Comparison of ENCODE assay signal across 1 cellular context in the genomic region with DNA sequence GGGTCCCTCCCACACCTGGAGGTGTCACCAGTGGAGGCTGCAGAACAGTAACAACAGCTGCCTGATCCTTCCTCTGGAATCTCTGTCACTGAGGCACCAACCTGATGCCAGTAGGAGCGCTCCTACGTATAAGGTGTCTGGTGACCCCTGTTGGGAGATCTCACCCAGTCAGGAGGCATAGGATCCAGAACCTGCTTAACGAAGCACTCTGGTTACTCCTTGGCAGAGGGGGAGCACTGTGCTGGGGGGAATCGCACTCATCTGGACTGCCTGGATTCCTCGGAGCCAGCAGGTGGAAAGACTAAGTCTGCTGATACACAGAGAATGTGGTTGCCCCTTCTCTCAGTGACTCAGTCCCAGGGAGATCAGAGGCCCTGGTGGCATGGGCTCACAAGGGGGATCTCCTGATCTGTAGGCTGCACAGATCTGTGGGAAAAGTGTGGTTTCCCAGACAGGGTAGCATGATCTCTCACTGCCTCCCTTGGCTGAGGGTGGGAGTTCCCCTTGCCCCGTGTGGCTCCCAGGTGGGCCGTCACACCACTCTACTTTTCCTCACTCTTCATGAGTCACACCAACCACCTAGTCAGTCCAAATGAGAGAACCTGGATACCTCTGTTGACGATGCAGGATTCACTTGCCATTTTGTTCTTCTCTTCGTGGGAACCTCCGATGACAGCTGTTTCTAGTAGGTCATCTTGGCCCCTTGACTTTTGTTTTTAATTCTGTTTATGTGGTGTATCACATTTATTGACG.
A peak's percentile ranks its signal among the peaks of the same experiment; 100 is the strongest.
TF ChIP-seq lines count a peak whose summit lies in the region.

No MANE protein-coding gene starts in this region.

TF ChIP-seq in GM12878, 131 proteins besides CTCF, POLR2A, EP300 and RAD21 (continued from another document and continues in another):
- TF ChIP-seq, protein P1, sequence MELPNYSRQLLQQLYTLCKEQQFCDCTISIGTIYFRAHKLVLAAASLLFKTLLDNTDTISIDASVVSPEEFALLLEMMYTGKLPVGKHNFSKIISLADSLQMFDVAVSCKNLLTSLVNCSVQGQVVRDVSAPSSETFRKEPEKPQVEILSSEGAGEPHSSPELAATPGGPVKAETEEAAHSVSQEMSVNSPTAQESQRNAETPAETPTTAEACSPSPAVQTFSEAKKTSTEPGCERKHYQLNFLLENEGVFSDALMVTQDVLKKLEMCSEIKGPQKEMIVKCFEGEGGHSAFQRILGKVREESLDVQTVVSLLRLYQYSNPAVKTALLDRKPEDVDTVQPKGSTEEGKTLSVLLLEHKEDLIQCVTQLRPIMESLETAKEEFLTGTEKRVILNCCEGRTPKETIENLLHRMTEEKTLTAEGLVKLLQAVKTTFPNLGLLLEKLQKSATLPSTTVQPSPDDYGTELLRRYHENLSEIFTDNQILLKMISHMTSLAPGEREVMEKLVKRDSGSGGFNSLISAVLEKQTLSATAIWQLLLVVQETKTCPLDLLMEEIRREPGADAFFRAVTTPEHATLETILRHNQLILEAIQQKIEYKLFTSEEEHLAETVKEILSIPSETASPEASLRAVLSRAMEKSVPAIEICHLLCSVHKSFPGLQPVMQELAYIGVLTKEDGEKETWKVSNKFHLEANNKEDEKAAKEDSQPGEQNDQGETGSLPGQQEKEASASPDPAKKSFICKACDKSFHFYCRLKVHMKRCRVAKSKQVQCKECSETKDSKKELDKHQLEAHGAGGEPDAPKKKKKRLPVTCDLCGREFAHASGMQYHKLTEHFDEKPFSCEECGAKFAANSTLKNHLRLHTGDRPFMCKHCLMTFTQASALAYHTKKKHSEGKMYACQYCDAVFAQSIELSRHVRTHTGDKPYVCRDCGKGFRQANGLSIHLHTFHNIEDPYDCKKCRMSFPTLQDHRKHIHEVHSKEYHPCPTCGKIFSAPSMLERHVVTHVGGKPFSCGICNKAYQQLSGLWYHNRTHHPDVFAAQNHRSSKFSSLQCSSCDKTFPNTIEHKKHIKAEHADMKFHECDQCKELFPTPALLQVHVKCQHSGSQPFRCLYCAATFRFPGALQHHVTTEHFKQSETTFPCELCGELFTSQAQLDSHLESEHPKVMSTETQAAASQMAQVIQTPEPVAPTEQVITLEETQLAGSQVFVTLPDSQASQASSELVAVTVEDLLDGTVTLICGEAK (IDR thresholded peaks at IDR 0.05; ENCODE audit: borderline replicate concordance), result no peak
- TF ChIP-seq SIN3A (IDR thresholded peaks at IDR 0.05; ENCODE audit: low read depth, low read length) (no peak), IRF4 (IDR thresholded peaks at IDR 0.05; ENCODE audit: low read depth, low read length) (0 out of 2 replicates have a peak, but pooled peaks have one; percentile 66), ESRRA (IDR thresholded peaks at IDR 0.05; ENCODE audit: low read length) (no peak), HCFC1 (IDR thresholded peaks at IDR 0.05; ENCODE audit: low read length) (no peak), ETV6 (conservative IDR thresholded peaks at IDR 0.05 in 1 of 2, IDR thresholded peaks at IDR 0.05 in 1 of 2; ENCODE audit: borderline replicate concordance in 1 of 2, low read depth in 1 of 2) (no peak), WRNIP1 (IDR thresholded peaks at IDR 0.05; ENCODE audit: borderline replicate concordance, low read depth, low read length) (no peak), CBX3 (IDR thresholded peaks at IDR 0.05; ENCODE audit: borderline replicate concordance, low read depth) (no peak), POLR2AphosphoS5 (IDR thresholded peaks at IDR 0.05; ENCODE audit: low read length) (peak; percentile 47; the same call in 1 of the 2 replicates), EGR1 (IDR thresholded peaks at IDR 0.05; ENCODE audit: borderline replicate concordance in 1 of 2, low read depth in 2 of 2, low read length in 2 of 2) (no peak), HDGF (IDR thresholded peaks at IDR 0.05) (no peak), GATAD2B (conservative IDR thresholded peaks at IDR 0.05; ENCODE audit: low read depth) (peak; percentile 100), ZBED1 (IDR thresholded peaks at IDR 0.05; ENCODE audit: borderline replicate concordance) (no peak; the same call in 1 of the 2 replicates), FOS (IDR thresholded peaks at IDR 0.05; ENCODE audit: borderline replicate concordance, extremely low read depth, insufficient read length) (no peak), ZNF622 (IDR thresholded peaks at IDR 0.05) (no peak), NFIC (IDR thresholded peaks at IDR 0.05; ENCODE audit: low read depth, low read length) (peak; percentile 60), IKZF2 (IDR thresholded peaks at IDR 0.05) (peak in 1 of 2 experiments; percentile 74; a peak in 2 of 4 replicates), MTA2 (IDR thresholded peaks at IDR 0.05; ENCODE audit: low read depth) (peak; percentile 58; the same call in 1 of the 2 replicates), STAT1 (conservative IDR thresholded peaks at IDR 0.05) (no peak), KLF5 (IDR thresholded peaks at IDR 0.05; ENCODE audit: partially characterized antibody) (no peak), NR2C2 (IDR thresholded peaks at IDR 0.05; ENCODE audit: borderline replicate concordance, control insufficient read depth, insufficient read length, low read depth) (no peak), ZNF207 (IDR thresholded peaks at IDR 0.05; ENCODE audit: borderline replicate concordance) (peak; percentile 6; the same call in 1 of the 2 replicates), SUPT20H (IDR thresholded peaks at IDR 0.05; ENCODE audit: borderline replicate concordance, control insufficient read depth, low read depth, low read length) (no peak), SPI1 (IDR thresholded peaks at IDR 0.05; ENCODE audit: borderline replicate concordance, insufficient read depth, low read depth, low read length) (no peak), NBN (IDR thresholded peaks at IDR 0.05) (peak; percentile 57)
- TF ChIP-seq, protein P2, sequence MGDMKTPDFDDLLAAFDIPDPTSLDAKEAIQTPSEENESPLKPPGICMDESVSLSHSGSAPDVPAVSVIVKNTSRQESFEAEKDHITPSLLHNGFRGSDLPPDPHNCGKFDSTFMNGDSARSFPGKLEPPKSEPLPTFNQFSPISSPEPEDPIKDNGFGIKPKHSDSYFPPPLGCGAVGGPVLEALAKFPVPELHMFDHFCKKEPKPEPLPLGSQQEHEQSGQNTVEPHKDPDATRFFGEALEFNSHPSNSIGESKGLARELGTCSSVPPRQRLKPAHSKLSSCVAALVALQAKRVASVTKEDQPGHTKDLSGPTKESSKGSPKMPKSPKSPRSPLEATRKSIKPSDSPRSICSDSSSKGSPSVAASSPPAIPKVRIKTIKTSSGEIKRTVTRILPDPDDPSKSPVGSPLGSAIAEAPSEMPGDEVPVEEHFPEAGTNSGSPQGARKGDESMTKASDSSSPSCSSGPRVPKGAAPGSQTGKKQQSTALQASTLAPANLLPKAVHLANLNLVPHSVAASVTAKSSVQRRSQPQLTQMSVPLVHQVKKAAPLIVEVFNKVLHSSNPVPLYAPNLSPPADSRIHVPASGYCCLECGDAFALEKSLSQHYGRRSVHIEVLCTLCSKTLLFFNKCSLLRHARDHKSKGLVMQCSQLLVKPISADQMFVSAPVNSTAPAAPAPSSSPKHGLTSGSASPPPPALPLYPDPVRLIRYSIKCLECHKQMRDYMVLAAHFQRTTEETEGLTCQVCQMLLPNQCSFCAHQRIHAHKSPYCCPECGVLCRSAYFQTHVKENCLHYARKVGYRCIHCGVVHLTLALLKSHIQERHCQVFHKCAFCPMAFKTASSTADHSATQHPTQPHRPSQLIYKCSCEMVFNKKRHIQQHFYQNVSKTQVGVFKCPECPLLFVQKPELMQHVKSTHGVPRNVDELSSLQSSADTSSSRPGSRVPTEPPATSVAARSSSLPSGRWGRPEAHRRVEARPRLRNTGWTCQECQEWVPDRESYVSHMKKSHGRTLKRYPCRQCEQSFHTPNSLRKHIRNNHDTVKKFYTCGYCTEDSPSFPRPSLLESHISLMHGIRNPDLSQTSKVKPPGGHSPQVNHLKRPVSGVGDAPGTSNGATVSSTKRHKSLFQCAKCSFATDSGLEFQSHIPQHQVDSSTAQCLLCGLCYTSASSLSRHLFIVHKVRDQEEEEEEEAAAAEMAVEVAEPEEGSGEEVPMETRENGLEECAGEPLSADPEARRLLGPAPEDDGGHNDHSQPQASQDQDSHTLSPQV (IDR thresholded peaks at IDR 0.05), result peak; percentile 34; the same call in 1 of the 2 replicates
- TF ChIP-seq, protein P3, sequence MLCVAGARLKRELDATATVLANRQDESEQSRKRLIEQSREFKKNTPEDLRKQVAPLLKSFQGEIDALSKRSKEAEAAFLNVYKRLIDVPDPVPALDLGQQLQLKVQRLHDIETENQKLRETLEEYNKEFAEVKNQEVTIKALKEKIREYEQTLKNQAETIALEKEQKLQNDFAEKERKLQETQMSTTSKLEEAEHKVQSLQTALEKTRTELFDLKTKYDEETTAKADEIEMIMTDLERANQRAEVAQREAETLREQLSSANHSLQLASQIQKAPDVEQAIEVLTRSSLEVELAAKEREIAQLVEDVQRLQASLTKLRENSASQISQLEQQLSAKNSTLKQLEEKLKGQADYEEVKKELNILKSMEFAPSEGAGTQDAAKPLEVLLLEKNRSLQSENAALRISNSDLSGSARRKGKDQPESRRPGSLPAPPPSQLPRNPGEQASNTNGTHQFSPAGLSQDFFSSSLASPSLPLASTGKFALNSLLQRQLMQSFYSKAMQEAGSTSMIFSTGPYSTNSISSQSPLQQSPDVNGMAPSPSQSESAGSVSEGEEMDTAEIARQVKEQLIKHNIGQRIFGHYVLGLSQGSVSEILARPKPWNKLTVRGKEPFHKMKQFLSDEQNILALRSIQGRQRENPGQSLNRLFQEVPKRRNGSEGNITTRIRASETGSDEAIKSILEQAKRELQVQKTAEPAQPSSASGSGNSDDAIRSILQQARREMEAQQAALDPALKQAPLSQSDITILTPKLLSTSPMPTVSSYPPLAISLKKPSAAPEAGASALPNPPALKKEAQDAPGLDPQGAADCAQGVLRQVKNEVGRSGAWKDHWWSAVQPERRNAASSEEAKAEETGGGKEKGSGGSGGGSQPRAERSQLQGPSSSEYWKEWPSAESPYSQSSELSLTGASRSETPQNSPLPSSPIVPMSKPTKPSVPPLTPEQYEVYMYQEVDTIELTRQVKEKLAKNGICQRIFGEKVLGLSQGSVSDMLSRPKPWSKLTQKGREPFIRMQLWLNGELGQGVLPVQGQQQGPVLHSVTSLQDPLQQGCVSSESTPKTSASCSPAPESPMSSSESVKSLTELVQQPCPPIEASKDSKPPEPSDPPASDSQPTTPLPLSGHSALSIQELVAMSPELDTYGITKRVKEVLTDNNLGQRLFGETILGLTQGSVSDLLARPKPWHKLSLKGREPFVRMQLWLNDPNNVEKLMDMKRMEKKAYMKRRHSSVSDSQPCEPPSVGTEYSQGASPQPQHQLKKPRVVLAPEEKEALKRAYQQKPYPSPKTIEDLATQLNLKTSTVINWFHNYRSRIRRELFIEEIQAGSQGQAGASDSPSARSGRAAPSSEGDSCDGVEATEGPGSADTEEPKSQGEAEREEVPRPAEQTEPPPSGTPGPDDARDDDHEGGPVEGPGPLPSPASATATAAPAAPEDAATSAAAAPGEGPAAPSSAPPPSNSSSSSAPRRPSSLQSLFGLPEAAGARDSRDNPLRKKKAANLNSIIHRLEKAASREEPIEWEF (IDR thresholded peaks at IDR 0.05; ENCODE audit: insufficient replicate concordance, low read depth, low read length), result peak; percentile 96
- TF ChIP-seq, protein P4, sequence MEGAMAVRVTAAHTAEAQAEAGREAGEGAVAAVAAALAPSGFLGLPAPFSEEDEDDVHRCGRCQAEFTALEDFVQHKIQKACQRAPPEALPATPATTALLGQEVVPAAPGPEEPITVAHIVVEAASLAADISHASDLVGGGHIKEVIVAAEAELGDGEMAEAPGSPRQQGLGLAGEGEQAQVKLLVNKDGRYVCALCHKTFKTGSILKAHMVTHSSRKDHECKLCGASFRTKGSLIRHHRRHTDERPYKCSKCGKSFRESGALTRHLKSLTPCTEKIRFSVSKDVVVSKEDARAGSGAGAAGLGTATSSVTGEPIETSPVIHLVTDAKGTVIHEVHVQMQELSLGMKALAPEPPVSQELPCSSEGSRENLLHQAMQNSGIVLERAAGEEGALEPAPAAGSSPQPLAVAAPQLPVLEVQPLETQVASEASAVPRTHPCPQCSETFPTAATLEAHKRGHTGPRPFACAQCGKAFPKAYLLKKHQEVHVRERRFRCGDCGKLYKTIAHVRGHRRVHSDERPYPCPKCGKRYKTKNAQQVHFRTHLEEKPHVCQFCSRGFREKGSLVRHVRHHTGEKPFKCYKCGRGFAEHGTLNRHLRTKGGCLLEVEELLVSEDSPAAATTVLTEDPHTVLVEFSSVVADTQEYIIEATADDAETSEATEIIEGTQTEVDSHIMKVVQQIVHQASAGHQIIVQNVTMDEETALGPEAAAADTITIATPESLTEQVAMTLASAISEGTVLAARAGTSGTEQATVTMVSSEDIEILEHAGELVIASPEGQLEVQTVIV (IDR thresholded peaks at IDR 0.05; ENCODE audit: borderline replicate concordance, partially characterized antibody), result no peak
- TF ChIP-seq, protein P5, sequence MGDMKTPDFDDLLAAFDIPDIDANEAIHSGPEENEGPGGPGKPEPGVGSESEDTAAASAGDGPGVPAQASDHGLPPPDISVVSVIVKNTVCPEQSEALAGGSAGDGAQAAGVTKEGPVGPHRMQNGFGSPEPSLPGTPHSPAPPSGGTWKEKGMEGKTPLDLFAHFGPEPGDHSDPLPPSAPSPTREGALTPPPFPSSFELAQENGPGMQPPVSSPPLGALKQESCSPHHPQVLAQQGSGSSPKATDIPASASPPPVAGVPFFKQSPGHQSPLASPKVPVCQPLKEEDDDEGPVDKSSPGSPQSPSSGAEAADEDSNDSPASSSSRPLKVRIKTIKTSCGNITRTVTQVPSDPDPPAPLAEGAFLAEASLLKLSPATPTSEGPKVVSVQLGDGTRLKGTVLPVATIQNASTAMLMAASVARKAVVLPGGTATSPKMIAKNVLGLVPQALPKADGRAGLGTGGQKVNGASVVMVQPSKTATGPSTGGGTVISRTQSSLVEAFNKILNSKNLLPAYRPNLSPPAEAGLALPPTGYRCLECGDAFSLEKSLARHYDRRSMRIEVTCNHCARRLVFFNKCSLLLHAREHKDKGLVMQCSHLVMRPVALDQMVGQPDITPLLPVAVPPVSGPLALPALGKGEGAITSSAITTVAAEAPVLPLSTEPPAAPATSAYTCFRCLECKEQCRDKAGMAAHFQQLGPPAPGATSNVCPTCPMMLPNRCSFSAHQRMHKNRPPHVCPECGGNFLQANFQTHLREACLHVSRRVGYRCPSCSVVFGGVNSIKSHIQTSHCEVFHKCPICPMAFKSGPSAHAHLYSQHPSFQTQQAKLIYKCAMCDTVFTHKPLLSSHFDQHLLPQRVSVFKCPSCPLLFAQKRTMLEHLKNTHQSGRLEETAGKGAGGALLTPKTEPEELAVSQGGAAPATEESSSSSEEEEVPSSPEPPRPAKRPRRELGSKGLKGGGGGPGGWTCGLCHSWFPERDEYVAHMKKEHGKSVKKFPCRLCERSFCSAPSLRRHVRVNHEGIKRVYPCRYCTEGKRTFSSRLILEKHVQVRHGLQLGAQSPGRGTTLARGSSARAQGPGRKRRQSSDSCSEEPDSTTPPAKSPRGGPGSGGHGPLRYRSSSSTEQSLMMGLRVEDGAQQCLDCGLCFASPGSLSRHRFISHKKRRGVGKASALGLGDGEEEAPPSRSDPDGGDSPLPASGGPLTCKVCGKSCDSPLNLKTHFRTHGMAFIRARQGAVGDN (IDR thresholded peaks at IDR 0.05), result peak; percentile 77
- TF ChIP-seq, protein P6, sequence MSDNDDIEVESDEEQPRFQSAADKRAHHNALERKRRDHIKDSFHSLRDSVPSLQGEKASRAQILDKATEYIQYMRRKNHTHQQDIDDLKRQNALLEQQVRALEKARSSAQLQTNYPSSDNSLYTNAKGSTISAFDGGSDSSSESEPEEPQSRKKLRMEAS (IDR thresholded peaks at IDR 0.05; ENCODE audit: low read depth, low read length), result no peak
